Comparison of ENCODE assay signal across 8 cellular contexts in genomic region chr19:52095172-52096014, GRCh38. TPM values are rescaled to one million over a fixed set of nuclear protein-coding genes. Genes with fewer than 3 reads are reported as not detected.
A peak's percentile ranks its signal among the peaks of the same experiment; 100 is the strongest.
DNase-seq lines count a peak whose midpoint lies in the region; ATAC-seq and TF ChIP-seq lines count a peak whose summit lies in the region.

Gene ZNF841 (minus strand): TSS chr19:52095765. CDS start chr19:52084801, 10,964 bp downstream.

- DNase-seq in NK-92 (lab: John Stamatoyannopoulos, UW; ENCODE audit: unreplicated experiment) (peak; percentile 4), NCI-H526 treated with DMSO at 0.1 percent for 48 hours (lab: John Stamatoyannopoulos, UW) (peak; percentile 96), lower lobe of right lung (peak; percentile 95)
- no peak for DNase-seq in NK-92 treated with Interleukin-12 subunit alpha and Interleukin-12 subunit beta, amount 100 ng/mL, for 24 hours (lab: John Stamatoyannopoulos, UW)
- peak; percentile 49 to 73 for DNase-seq in activated CD8-positive, alpha-beta memory T cell treated with anti-CD3 and anti-CD28 coated beads for 1 hour (ENCODE audit: extremely low read depth in 1 of 2, low read depth in 1 of 2)
- DNase-seq in stimulated activated CD4-positive, alpha-beta T cell treated with anti-CD3 and anti-CD28 coated beads, Interleukin-4, amount 100 ng/mL, for 4 hours: peak; percentile 83 to 85

- H3K27ac ChIP-seq in ectodermal cell (ENCODE audit: insufficient read depth, low read depth, low read length, poor library complexity, severe bottlenecking) (no peak within 1 kb of the TSS), lower lobe of right lung (peak within 1 kb of the TSS; percentile 83)

- whole genome bisulfite sequencing in ectodermal cell, 2 experiments: 5 to 7% methylated on average over 59 of the region's 59 CpGs

- H3K4me1 ChIP-seq in ectodermal cell (ENCODE audit: control insufficient read depth, insufficient read depth, low read length) (no peaks in the 10 kb centered on the region), lower lobe of right lung (peaks cover 25% of the 10 kb centered on the region)

- H3K9me3 ChIP-seq in ectodermal cell (ENCODE audit: control insufficient read depth, low read length): peaks cover 3% of the 10 kb centered on the region
- peaks cover 39% of the 10 kb centered on the region for H3K9me3 ChIP-seq in lower lobe of right lung

- ATAC-seq in HG03280 (IDR thresholded peaks at IDR 0.05; ENCODE audit: unreplicated experiment) (peak; percentile 44), lower lobe of right lung (peak; percentile 100)

- TF ChIP-seq CTCF in lower lobe of right lung (IDR thresholded peaks at IDR 0.05): no peak

- H3K27me3 ChIP-seq in ectodermal cell (ENCODE audit: control insufficient read depth, insufficient read depth, low read length, poor library complexity, severe bottlenecking) (peaks cover 11% of the 10 kb centered on the region), lower lobe of right lung (ENCODE audit: low read depth) (no peaks in the 10 kb centered on the region)

- H3K36me3 ChIP-seq in ectodermal cell (ENCODE audit: control insufficient read depth, insufficient read depth, low read length) (no peaks in the 10 kb centered on the region), lower lobe of right lung (peaks cover 16% of the 10 kb centered on the region)

- intact Hi-C loops in lower lobe of right lung (cut with DNase I): no loop called here

- H3K4me3 ChIP-seq in ectodermal cell (ENCODE audit: insufficient read depth, low read depth, low read length) (peak within 1 kb of the TSS; percentile 80), lower lobe of right lung (peak within 1 kb of the TSS; percentile 97)

RNA-seq across cellular contexts. Expression of gene ZNF841, which starts in this region (rescaled TPM):
- 8.2 TPM for polyA plus RNA-seq in ectodermal cell (2013, experiment 1 of 4)
- 9.9 TPM for polyA plus RNA-seq in ectodermal cell (2013, experiment 2 of 4)
- 7.0 TPM for polyA plus RNA-seq in ectodermal cell (2013, experiment 3 of 4)
- 7.8 TPM for polyA plus RNA-seq in ectodermal cell (2013, experiment 4 of 4)
- total RNA-seq in lower lobe of right lung: 25.3 TPM
